ENCODE assay signal across 1 cellular context in genomic region chr1:225509770-225510169, GRCh38.
TF ChIP-seq lines count a peak whose summit lies in the region.

No MANE protein-coding gene starts in this region.

TF ChIP-seq in SK-N-SH, 30 proteins besides CTCF, POLR2A, EP300 and RAD21 (continued from another document):
- TF ChIP-seq IRF3 (IDR thresholded peaks at IDR 0.05; ENCODE audit: low read depth, low read length), result no peak
- no peak for TF ChIP-seq FOXJ3 (CRISPR knock-in tag; IDR thresholded peaks at IDR 0.05)
- no peak for TF ChIP-seq RCOR1 (IDR thresholded peaks at IDR 0.05; ENCODE audit: low read length)
